Comparison of ENCODE assay signal across 17 cellular contexts in the genomic region with DNA sequence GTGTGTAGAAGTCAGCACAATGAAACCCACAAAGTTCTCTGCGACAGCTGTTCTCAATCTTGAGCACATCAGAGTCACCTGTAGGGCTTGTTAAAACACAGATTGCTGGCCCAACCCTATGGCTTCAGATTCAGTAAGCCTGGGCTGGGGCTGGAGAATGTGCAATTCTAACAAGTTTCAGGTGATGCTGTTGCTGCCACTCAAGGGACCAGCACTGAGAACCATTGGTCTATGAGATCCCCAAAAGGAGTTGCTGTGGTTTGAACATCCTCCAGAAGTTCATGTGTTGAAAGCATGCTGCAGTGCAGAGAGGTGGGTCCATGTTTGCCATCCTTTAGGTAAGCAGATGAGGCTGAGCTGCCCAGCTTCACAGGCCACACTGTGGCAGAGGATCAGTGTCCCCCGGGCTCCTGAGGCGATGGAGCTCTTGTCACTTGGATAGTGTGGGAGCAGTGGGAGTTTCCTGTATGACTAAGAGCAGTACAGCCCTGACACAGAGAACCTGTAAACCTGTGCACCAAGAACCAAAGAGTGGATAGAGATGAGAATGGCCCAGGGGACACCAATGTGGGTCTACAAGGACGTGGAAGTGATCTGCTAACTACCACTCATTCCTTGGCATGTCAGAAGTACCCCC. TPM values are rescaled to one million over a fixed set of nuclear protein-coding genes. Genes with fewer than 3 reads are reported as not detected.
DNase-seq lines count a peak whose midpoint lies in the region; ATAC-seq lines count a peak whose summit lies in the region.
"Had no signal": no experiment of that assay in that cellular context is flagged by ENCODE, and none has a peak within 500 bp of the region (broad histone marks: within the 10 kb centered on the region; RNA-seq: fewer than 3 reads in every experiment).

No MANE protein-coding gene starts in this region.

- CTCF ChIA-PET in activated CD4-positive, alpha-beta T cell treated with anti-CD3 and anti-CD28 coated beads for 36 hours (lab: Charles Lee) = interaction anchor here (0.6 to 9.0 kb wide), 3 partner anchors 14 to 327 kb away, joined by 3 to 92 read pairs (median 22); no protein-coding TSS in a partner anchor

- H3K4me3 Mint-ChIP-seq in activated CD4-positive, alpha-beta T cell treated with anti-CD3 and anti-CD28 coated beads for 36 hours = no peak overlapping the region
- H3K4me3 Mint-ChIP-seq: activated T-helper 1 cell treated with anti-CD3 and anti-CD28 coated beads, Interleukin-12 subunit alpha, Interleukin-12 subunit beta, Interleukin-2, Interleukin-4 antibody, amounts not matched to agents 30 ng/mL and 10 ng/mL and 1 ng/mL, durations not matched to agents 14 hours and 24 hours and 36 hours; memory B cell; neural crest cell had no signal

- H3K27ac Mint-ChIP-seq in activated CD4-positive, alpha-beta T cell treated with anti-CD3 and anti-CD28 coated beads for 36 hours = no peak overlapping the region
- H3K27ac Mint-ChIP-seq: activated T-helper 1 cell treated with anti-CD3 and anti-CD28 coated beads, Interleukin-12 subunit alpha, Interleukin-12 subunit beta, Interleukin-2, Interleukin-4 antibody, amounts not matched to agents 30 ng/mL and 10 ng/mL and 1 ng/mL, durations not matched to agents 14 hours and 24 hours and 36 hours; memory B cell had no signal

- peaks cover 1% of the 10 kb centered on the region for H3K27me3 Mint-ChIP-seq in activated CD4-positive, alpha-beta T cell treated with anti-CD3 and anti-CD28 coated beads for 36 hours
- H3K27me3 Mint-ChIP-seq: memory B cell had no signal

- peak; percentile 61 for ATAC-seq in activated CD4-positive, alpha-beta T cell treated with anti-CD3 and anti-CD28 coated beads for 36 hours
- peak; percentile 58 for ATAC-seq in GM21423 (IDR thresholded peaks at IDR 0.05; ENCODE audit: unreplicated experiment)
- ATAC-seq in HG03039 (IDR thresholded peaks at IDR 0.05; ENCODE audit: unreplicated experiment) = peak; percentile 42
- peak; percentile 19 for ATAC-seq in esophagus mucosa

- H3K4me1 Mint-ChIP-seq in activated CD4-positive, alpha-beta T cell treated with anti-CD3 and anti-CD28 coated beads for 36 hours = peaks cover 9% of the 10 kb centered on the region

- POLR2A ChIA-PET in activated CD4-positive, alpha-beta T cell treated with anti-CD3 and anti-CD28 coated beads for 36 hours (lab: Charles Lee) = no interaction called here

- H3K9me3 Mint-ChIP-seq in activated CD4-positive, alpha-beta T cell treated with anti-CD3 and anti-CD28 coated beads for 36 hours (ENCODE audit: low read depth) = no peaks in the 10 kb centered on the region
- H3K9me3 Mint-ChIP-seq: activated T-helper 1 cell treated with anti-CD3 and anti-CD28 coated beads, Interleukin-12 subunit alpha, Interleukin-12 subunit beta, Interleukin-2, Interleukin-4 antibody, amounts not matched to agents 30 ng/mL and 10 ng/mL and 1 ng/mL, durations not matched to agents 14 hours and 24 hours and 36 hours had no signal

- no peaks in the 10 kb centered on the region for H3K36me3 Mint-ChIP-seq in activated CD4-positive, alpha-beta T cell treated with anti-CD3 and anti-CD28 coated beads for 36 hours (ENCODE audit: low read depth)
- H3K36me3 Mint-ChIP-seq: memory B cell had no signal

- DNase-seq in activated CD4-positive, alpha-beta T cell treated with anti-CD3 and anti-CD28 coated beads for 36 hours = peak; percentile 15
- no peak for DNase-seq in activated CD4-positive, alpha-beta T cell treated with anti-CD3 and anti-CD28 coated beads, Interleukin-2, amount 50 U/mL, for 4 hours
- DNase-seq in NCI-H1105 (lab: John Stamatoyannopoulos, UW) = no peak
- DNase-seq in SK-N-DZ (ENCODE audit: low spot score) = no peak
- DNase-seq in HuH-7 (ENCODE audit: low spot score) = no peak
- DNase-seq: activated CD4-positive, alpha-beta T cell treated with anti-CD3 and anti-CD28 coated beads for 1 hour; colonic mucosa; DMS53; GOT3; NCI-H82; retina had no signal

- intact Hi-C loops in activated CD4-positive, alpha-beta T cell treated with anti-CD3 and anti-CD28 coated beads for 36 hours (cut with DNase I, micrococcal nuclease) = loop anchor here (10.0 kb wide), 3 partner anchors 327 to 887 kb away; a partner anchor contains a TSS

RNA-seq across cellular contexts. Expression of a gene that starts 8.0 kb away (rescaled TPM):
- total RNA-seq in activated CD4-positive, alpha-beta T cell treated with anti-CD3 and anti-CD28 coated beads for 36 hours = 100 to 1,000 TPM; 232 to 254 TPM
- total RNA-seq in esophagus mucosa = 122 TPM
- polyA plus RNA-seq in SK-N-DZ (2014; cell fraction: cytosol; rRNA removed) = 73.3 and 108 TPM in 2 replicates
- 57.2 and 81.1 TPM in 2 replicates for polyA plus RNA-seq in SK-N-DZ (2014; cell fraction: nucleus; rRNA removed)
